In the genomic region with DNA sequence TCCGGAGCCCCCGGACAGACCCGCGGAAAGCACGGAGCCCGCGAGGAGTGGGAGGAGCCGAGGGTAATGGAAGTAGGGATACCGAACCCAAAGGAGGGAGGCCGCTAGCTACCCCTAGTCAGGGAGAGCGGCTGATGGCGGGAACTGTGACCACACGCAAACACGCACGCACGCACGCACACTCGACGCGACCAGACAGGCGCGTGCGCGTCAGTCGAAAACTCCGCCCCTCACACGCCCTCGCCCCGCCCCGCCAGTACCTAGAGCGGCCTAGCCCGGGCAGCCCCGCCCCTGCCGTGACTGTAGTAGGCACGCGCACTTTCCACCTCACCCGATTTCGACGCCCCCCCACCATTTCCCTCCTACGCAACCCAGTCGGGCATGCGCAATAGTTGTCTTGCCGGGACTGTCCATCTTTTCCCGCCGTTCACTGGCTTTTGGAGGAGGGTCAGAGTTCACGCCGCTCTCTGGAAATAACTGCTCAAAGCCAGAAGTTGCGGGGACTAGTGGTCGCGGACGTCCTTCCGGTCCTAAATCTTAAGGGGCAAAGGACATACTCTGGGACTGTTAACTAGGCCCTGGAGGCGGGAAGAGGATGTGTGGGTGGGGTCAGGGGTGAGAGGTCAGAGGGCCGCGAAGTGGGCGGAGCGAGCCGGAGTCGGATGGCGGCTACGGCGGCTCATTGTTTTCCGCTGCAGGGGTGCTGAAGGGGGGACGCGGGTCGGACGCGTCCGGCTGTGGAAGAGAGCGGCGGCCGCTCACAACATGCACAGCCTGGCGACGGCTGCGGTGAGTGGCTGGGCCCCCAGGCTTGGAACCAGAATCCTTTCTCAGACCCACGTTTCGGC, we compare ENCODE assay signal across 1 cellular context.
TF ChIP-seq lines count a peak whose summit lies in the region.

A gene with protein sequence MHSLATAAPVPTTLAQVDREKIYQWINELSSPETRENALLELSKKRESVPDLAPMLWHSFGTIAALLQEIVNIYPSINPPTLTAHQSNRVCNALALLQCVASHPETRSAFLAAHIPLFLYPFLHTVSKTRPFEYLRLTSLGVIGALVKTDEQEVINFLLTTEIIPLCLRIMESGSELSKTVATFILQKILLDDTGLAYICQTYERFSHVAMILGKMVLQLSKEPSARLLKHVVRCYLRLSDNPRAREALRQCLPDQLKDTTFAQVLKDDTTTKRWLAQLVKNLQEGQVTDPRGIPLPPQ (plus strand): TSS at position 650 of the 848 bp plus-strand sequence. CDS start 116 bp downstream, at position 766.
A gene with protein sequence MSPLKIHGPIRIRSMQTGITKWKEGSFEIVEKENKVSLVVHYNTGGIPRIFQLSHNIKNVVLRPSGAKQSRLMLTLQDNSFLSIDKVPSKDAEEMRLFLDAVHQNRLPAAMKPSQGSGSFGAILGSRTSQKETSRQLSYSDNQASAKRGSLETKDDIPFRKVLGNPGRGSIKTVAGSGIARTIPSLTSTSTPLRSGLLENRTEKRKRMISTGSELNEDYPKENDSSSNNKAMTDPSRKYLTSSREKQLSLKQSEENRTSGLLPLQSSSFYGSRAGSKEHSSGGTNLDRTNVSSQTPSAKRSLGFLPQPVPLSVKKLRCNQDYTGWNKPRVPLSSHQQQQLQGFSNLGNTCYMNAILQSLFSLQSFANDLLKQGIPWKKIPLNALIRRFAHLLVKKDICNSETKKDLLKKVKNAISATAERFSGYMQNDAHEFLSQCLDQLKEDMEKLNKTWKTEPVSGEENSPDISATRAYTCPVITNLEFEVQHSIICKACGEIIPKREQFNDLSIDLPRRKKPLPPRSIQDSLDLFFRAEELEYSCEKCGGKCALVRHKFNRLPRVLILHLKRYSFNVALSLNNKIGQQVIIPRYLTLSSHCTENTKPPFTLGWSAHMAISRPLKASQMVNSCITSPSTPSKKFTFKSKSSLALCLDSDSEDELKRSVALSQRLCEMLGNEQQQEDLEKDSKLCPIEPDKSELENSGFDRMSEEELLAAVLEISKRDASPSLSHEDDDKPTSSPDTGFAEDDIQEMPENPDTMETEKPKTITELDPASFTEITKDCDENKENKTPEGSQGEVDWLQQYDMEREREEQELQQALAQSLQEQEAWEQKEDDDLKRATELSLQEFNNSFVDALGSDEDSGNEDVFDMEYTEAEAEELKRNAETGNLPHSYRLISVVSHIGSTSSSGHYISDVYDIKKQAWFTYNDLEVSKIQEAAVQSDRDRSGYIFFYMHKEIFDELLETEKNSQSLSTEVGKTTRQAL (minus strand): TSS at position 162 of the 848 bp plus-strand sequence. CDS start 9,698 bp downstream, outside the sequence.

TF ChIP-seq in H1, 55 proteins besides CTCF, POLR2A, EP300 and RAD21 (continues in another document):
- TF ChIP-seq CEBPB (IDR thresholded peaks at IDR 0.05; ENCODE audit: low read depth, low read length) (0 out of 2 replicates have a peak, but pooled peaks have one; percentile 35), CBX8 (IDR thresholded peaks at IDR 0.05; ENCODE audit: borderline replicate concordance, low read depth, low read length) (no peak), SP2 (IDR thresholded peaks at IDR 0.05; ENCODE audit: low read length) (no peak), HDAC6 (IDR thresholded peaks at IDR 0.05; ENCODE audit: low read depth, low read length) (no peak), HDAC2 (IDR thresholded peaks at IDR 0.05; ENCODE audit: borderline replicate concordance in 1 of 2, low read depth in 2 of 2, low read length in 2 of 2) (peak in 1 of 2 experiments; percentile 72; a peak in 1 of 4 replicates), TEAD4 (IDR thresholded peaks at IDR 0.05; ENCODE audit: low read depth, low read length) (no peak), PHF8 (conservative IDR thresholded peaks at IDR 0.05; ENCODE audit: low read depth, low read length) (peak; percentile 98), SAP30 (IDR thresholded peaks at IDR 0.05; ENCODE audit: insufficient read depth, insufficient replicate concordance, low read length) (no peak), TCF12 (IDR thresholded peaks at IDR 0.05; ENCODE audit: low read depth, low read length) (0 out of 2 replicates have a peak, but pooled peaks have one; percentile 9), RFX5 (IDR thresholded peaks at IDR 0.05; ENCODE audit: borderline replicate concordance, low read depth, low read length) (no peak), BRCA1 (IDR thresholded peaks at IDR 0.05; ENCODE audit: low read depth, low read length) (no peak), RNF2 (IDR thresholded peaks at IDR 0.05; ENCODE audit: borderline replicate concordance, low read depth, low read length, missing control alignments, poor library complexity, severe bottlenecking) (no peak), ZNF274 (IDR thresholded peaks at IDR 0.05; ENCODE audit: borderline replicate concordance, extremely low read depth, low read length) (no peak), SIRT6 (IDR thresholded peaks at IDR 0.05; ENCODE audit: low read length) (no peak), NRF1 (IDR thresholded peaks at IDR 0.05; ENCODE audit: low read depth, low read length) (peak; percentile 63), SP1 (IDR thresholded peaks at IDR 0.05; ENCODE audit: low read depth, low read length) (peak; percentile 69), CBX5 (IDR thresholded peaks at IDR 0.05; ENCODE audit: low read depth, low read length) (no peak), RBBP5 (IDR thresholded peaks at IDR 0.05; ENCODE audit: borderline replicate concordance, low read depth, low read length) (peak; percentile 76), SIN3A (conservative IDR thresholded peaks at IDR 0.05 in 1 of 2, IDR thresholded peaks at IDR 0.05 in 1 of 2; ENCODE audit: low read depth in 1 of 2, low read length in 2 of 2) (peak in 1 of 2 experiments; percentile 50; a peak in 1 of 4 replicates), EZH2 (IDR thresholded peaks at IDR 0.05; ENCODE audit: low read depth, low read length, severe bottlenecking) (no peak), TAF1 (IDR thresholded peaks at IDR 0.05; ENCODE audit: low read depth, low read length) (peak; percentile 97), CHD1 (IDR thresholded peaks at IDR 0.05; ENCODE audit: low read depth, low read length) (no peak), EGR1 (IDR thresholded peaks at IDR 0.05; ENCODE audit: borderline replicate concordance, low read depth, low read length) (peak; percentile 98), JUN (IDR thresholded peaks at IDR 0.05; ENCODE audit: low read depth, low read length) (no peak), CHD2 (IDR thresholded peaks at IDR 0.05; ENCODE audit: low read length) (peak; percentile 85), CTBP2 (IDR thresholded peaks at IDR 0.05; ENCODE audit: borderline replicate concordance, insufficient read depth, insufficient read length, low read length) (no peak), KDM4A (IDR thresholded peaks at IDR 0.05; ENCODE audit: low read depth, low read length, severe bottlenecking) (peak; percentile 15), GTF2F1 (IDR thresholded peaks at IDR 0.05; ENCODE audit: borderline replicate concordance, low read depth, low read length) (peak; percentile 12; the same call in 1 of the 2 replicates), SIX5 (IDR thresholded peaks at IDR 0.05; ENCODE audit: low read depth, low read length) (no peak), CREB1 (IDR thresholded peaks at IDR 0.05) (peak; percentile 93), POU5F1 (IDR thresholded peaks at IDR 0.05; ENCODE audit: low read depth, low read length) (no peak), NANOG (IDR thresholded peaks at IDR 0.05; ENCODE audit: insufficient read depth, low read depth, low read length, poor library complexity, severe bottlenecking) (peak; percentile 2), POLR2AphosphoS5 (IDR thresholded peaks at IDR 0.05; ENCODE audit: low read depth, low read length) (peak; percentile 93), SUZ12 (IDR thresholded peaks at IDR 0.05; ENCODE audit: low read length) (no peak; the same call in 1 of the 2 replicates), SP4 (IDR thresholded peaks at IDR 0.05; ENCODE audit: low read length) (no peak; the same call in none of the 2 replicates), TBP (IDR thresholded peaks at IDR 0.05; ENCODE audit: low read depth, low read length) (peak; percentile 86)
- TF ChIP-seq, protein P1, sequence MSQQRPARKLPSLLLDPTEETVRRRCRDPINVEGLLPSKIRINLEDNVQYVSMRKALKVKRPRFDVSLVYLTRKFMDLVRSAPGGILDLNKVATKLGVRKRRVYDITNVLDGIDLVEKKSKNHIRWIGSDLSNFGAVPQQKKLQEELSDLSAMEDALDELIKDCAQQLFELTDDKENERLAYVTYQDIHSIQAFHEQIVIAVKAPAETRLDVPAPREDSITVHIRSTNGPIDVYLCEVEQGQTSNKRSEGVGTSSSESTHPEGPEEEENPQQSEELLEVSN (IDR thresholded peaks at IDR 0.05) = peak; percentile 100
- TF ChIP-seq, protein P2, sequence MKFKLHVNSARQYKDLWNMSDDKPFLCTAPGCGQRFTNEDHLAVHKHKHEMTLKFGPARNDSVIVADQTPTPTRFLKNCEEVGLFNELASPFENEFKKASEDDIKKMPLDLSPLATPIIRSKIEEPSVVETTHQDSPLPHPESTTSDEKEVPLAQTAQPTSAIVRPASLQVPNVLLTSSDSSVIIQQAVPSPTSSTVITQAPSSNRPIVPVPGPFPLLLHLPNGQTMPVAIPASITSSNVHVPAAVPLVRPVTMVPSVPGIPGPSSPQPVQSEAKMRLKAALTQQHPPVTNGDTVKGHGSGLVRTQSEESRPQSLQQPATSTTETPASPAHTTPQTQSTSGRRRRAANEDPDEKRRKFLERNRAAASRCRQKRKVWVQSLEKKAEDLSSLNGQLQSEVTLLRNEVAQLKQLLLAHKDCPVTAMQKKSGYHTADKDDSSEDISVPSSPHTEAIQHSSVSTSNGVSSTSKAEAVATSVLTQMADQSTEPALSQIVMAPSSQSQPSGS (IDR thresholded peaks at IDR 0.05; ENCODE audit: low read length) = peak; percentile 2; the same call in 1 of the 2 replicates
- TF ChIP-seq, protein P3, sequence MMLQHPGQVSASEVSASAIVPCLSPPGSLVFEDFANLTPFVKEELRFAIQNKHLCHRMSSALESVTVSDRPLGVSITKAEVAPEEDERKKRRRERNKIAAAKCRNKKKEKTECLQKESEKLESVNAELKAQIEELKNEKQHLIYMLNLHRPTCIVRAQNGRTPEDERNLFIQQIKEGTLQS (IDR thresholded peaks at IDR 0.05; ENCODE audit: insufficient read depth, low read depth, low read length) = no peak
- TF ChIP-seq, protein P4, sequence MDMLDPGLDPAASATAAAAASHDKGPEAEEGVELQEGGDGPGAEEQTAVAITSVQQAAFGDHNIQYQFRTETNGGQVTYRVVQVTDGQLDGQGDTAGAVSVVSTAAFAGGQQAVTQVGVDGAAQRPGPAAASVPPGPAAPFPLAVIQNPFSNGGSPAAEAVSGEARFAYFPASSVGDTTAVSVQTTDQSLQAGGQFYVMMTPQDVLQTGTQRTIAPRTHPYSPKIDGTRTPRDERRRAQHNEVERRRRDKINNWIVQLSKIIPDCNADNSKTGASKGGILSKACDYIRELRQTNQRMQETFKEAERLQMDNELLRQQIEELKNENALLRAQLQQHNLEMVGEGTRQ (IDR thresholded peaks at IDR 0.05; ENCODE audit: low read length) = no peak
